Comparison of ENCODE assay signal across 8 cellular contexts in genomic region chr17:42276359-42276608, GRCh38. TPM values are rescaled to one million over a fixed set of nuclear protein-coding genes. Genes with fewer than 3 reads are reported as not detected.
DNase-seq lines count a peak whose midpoint lies in the region; ATAC-seq lines count a peak whose summit lies in the region.

Gene STAT5B, minus strand, starts transcription at chr17:42276391. Its CDS starts 44,264 bp downstream, at chr17:42232127.

- peak within 1 kb of the TSS; percentile 96 for H2BK15ac ChIP-seq in mesenchymal stem cell (ENCODE audit: low read depth, poor library complexity, severe bottlenecking)

- H3K4me1 Mint-ChIP-seq in effector memory CD8-positive, alpha-beta T cell (ENCODE audit: low read depth in 2 of 2) = peaks cover 41 to 46% of the 10 kb centered on the region in 2 donors

- peak within 1 kb of the TSS; percentile 77 for H4K91ac ChIP-seq in mesenchymal stem cell (ENCODE audit: low read length)

- peak within 1 kb of the TSS; percentile 93 to 95 for H3K4ac ChIP-seq in mesenchymal stem cell (ENCODE audit: low read depth in 1 of 2, low read length in 2 of 2)

- peak within 1 kb of the TSS; percentile 74 to 76 for H2BK12ac ChIP-seq in mesenchymal stem cell (ENCODE audit: low read length in 2 of 2)

- H3K36me3 ChIP-seq in mesenchymal stem cell (ENCODE audit: control insufficient read depth in 1 of 2, insufficient read depth in 2 of 2, low read depth in 1 of 2, low read length in 2 of 2) = no peaks in the 10 kb centered on the region

- DNase-seq in DMS79 treated with DMSO at 0.1 percent for 48 hours (lab: John Stamatoyannopoulos, UW) (peak; percentile 42), DMS79 (lab: John Stamatoyannopoulos, UW) (no peak), NCI-H69 (lab: John Stamatoyannopoulos, UW) (peak; percentile 93), mesenchymal stem cell (peak; percentile 60)
- peak; percentile 34 to 49 (median 40) for DNase-seq in activated CD8-positive, alpha-beta memory T cell treated with anti-CD3 and anti-CD28 coated beads for 48 hours (ENCODE audit: low read depth in 2 of 3, low spot score in 2 of 3)
- peak; percentile 58 to 72 (median 64) for DNase-seq in effector memory CD8-positive, alpha-beta T cell
- peak; percentile 28 for DNase-seq in stimulated activated CD8-positive, alpha-beta memory T cell treated with anti-CD3 and anti-CD28 coated beads, Interleukin-7, amount 100 ng/mL, for 24 hours (ENCODE audit: low read depth)

- H4K8ac ChIP-seq in mesenchymal stem cell (ENCODE audit: low read length) = peak within 1 kb of the TSS; percentile 96

- H3K4me2 ChIP-seq in mesenchymal stem cell (ENCODE audit: low read length, poor library complexity, severe bottlenecking) = peak within 1 kb of the TSS; percentile 100

- peak within 1 kb of the TSS; percentile 60 for H3K27ac ChIP-seq in mesenchymal stem cell (ENCODE audit: low read length, poor library complexity, severe bottlenecking)

- peak within 1 kb of the TSS; percentile 60 to 96 for H3K23ac ChIP-seq in mesenchymal stem cell (ENCODE audit: low read length in 2 of 2)

- peak within 1 kb of the TSS; percentile 88 for H3K9ac ChIP-seq in mesenchymal stem cell (ENCODE audit: low read length)

- H2BK5ac ChIP-seq in mesenchymal stem cell (ENCODE audit: low read depth, low read length, poor library complexity, severe bottlenecking) = peak within 1 kb of the TSS; percentile 83

- no peaks in the 10 kb centered on the region for H3K9me3 Mint-ChIP-seq in effector memory CD8-positive, alpha-beta T cell

- H3K4me3 ChIP-seq in mesenchymal stem cell (ENCODE audit: insufficient read depth in 1 of 2, low read depth in 1 of 2, low read length in 2 of 2) = peak within 1 kb of the TSS; percentile 90 to 95

- no peaks in the 10 kb centered on the region for H3K27me3 Mint-ChIP-seq in effector memory CD8-positive, alpha-beta T cell

- H2AK5ac ChIP-seq in mesenchymal stem cell (ENCODE audit: low read length, severe bottlenecking) = no peak within 1 kb of the TSS

- no peaks in the 10 kb centered on the region for H3K9me3 ChIP-seq in mesenchymal stem cell (ENCODE audit: control insufficient read depth, low read length)

- peak within 1 kb of the TSS; percentile 57 to 98 for H3K14ac ChIP-seq in mesenchymal stem cell (ENCODE audit: low read length in 2 of 2)

- WGBS in mesenchymal stem cell = 1% methylated on average over 28 of the region's 47 CpGs

- H3K36me3 Mint-ChIP-seq in effector memory CD8-positive, alpha-beta T cell (ENCODE audit: insufficient read depth) = peaks cover 54% of the 10 kb centered on the region

- peaks cover 7% of the 10 kb centered on the region for H3K79me1 ChIP-seq in mesenchymal stem cell (replicated peaks; ENCODE audit: low read length, poor library complexity, severe bottlenecking)

- peak within 1 kb of the TSS; percentile 97 to 100 for H3K18ac ChIP-seq in mesenchymal stem cell (ENCODE audit: low read depth in 1 of 2, low read length in 2 of 2)

- peak; percentile 74 for ATAC-seq in HG02798 (IDR thresholded peaks at IDR 0.05; ENCODE audit: poor library complexity, unreplicated experiment)
- peak; percentile 60 for ATAC-seq in effector memory CD8-positive, alpha-beta T cell (replicated peaks)

- peak within 1 kb of the TSS; percentile 94 for H2BK120ac ChIP-seq in mesenchymal stem cell (ENCODE audit: low read depth, low read length)

- no peaks in the 10 kb centered on the region for H3K27me3 ChIP-seq in mesenchymal stem cell (ENCODE audit: control insufficient read depth in 1 of 2, insufficient read depth in 1 of 2, low read length in 2 of 2)

- peak within 1 kb of the TSS; percentile 96 to 97 for H3K27ac Mint-ChIP-seq in effector memory CD8-positive, alpha-beta T cell

- peak within 1 kb of the TSS; percentile 88 for H2AFZ ChIP-seq in mesenchymal stem cell (ENCODE audit: low read depth, low read length)

- H3K4me3 Mint-ChIP-seq in effector memory CD8-positive, alpha-beta T cell = peak within 1 kb of the TSS; percentile 89 to 92

- H3K4me1 ChIP-seq in mesenchymal stem cell (ENCODE audit: control insufficient read depth, insufficient read depth, low read depth, low read length) = peaks cover 10% of the 10 kb centered on the region

RNA-seq across cellular contexts. Expression of gene STAT5B, which starts in this region (rescaled TPM):
- polyA plus RNA-seq in mesenchymal stem cell (2013, experiment 1 of 2) = 12.3 TPM
- polyA plus RNA-seq in mesenchymal stem cell (2013, experiment 2 of 2) = 11.9 TPM
